9 cellular contexts compared by ENCODE assay signal in the genomic region with DNA sequence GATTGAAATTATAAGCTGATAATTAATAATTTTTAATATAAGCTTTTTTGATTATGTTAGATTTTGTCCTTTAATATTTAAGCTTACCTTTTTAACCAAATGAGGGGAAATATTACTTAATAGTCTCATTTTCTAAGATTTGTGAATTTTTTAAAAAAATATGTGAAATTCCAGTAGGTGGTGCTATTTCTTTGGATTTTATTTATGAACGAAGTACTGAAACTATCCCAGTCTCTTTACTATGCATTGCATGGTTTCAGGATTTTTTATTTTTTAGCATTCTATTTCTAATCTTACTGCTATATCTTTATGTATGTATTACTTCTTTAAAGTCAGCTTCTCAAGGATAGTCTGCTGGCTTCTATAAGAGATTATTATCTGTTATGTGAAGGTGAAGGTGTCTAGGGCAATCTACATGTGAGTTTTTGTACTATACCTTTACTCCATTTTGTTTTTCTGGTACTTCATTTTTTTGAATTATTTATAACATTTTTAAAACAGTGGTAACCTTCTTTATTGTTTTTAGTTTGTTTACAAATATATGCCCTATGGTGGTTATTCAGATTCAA.
DNase-seq lines count a peak whose midpoint lies in the region; ATAC-seq and TF ChIP-seq lines count a peak whose summit lies in the region.
"Had no signal": no experiment of that assay in that cellular context is flagged by ENCODE, and none has a peak within 500 bp of the region (broad histone marks: within the 10 kb centered on the region; RNA-seq: fewer than 3 reads in every experiment).

No MANE protein-coding gene starts in this region.

- no peak overlapping the region for H3K27ac Mint-ChIP-seq in activated T-cell treated with anti-CD3 and anti-CD28 coated beads, Interleukin-2, amount 50 U/mL, for 24 hours

- TF ChIP-seq CTCF in left ventricle myocardium inferior (IDR thresholded peaks at IDR 0.05; ENCODE audit: borderline replicate concordance) (peak; percentile 40), PC-3 (conservative IDR thresholded peaks at IDR 0.05; ENCODE audit: low read depth, low read length) (peak; percentile 49), fibroblast of pulmonary artery (IDR thresholded peaks at IDR 0.05; ENCODE audit: low read length, missing control alignments) (peak; percentile 41)

- ATAC-seq in right cardiac atrium (no peak), PC-3 (no peak), GM21528 (IDR thresholded peaks at IDR 0.05; ENCODE audit: low FRiP score, unreplicated experiment) (no peak), GM21737 (IDR thresholded peaks at IDR 0.05; ENCODE audit: unreplicated experiment) (no peak)

- POLR2A ChIA-PET in PC-3 (lab: Charles Lee; ENCODE audit: unreplicated experiment) = no interaction called here

- WGBS in right cardiac atrium = 2% methylated on average over 1 of the region's 1 CpG

- no peaks in the 10 kb centered on the region for H3K36me3 Mint-ChIP-seq in activated T-cell treated with anti-CD3 and anti-CD28 coated beads, Interleukin-2, amount 50 U/mL, for 24 hours (ENCODE audit: low read depth)

- H3K27me3 ChIP-seq in left ventricle myocardium inferior (ENCODE audit: low read depth) (no peaks in the 10 kb centered on the region), right cardiac atrium (ENCODE audit: control insufficient read depth, insufficient read depth) (no peaks in the 10 kb centered on the region), PC-3 (ENCODE audit: low read length) (no peaks in the 10 kb centered on the region)

- no peaks in the 10 kb centered on the region for H3K4me1 Mint-ChIP-seq in activated T-cell treated with anti-CD3 and anti-CD28 coated beads, Interleukin-2, amount 50 U/mL, for 24 hours (ENCODE audit: low read depth)

- no peaks in the 10 kb centered on the region for H3K79me2 ChIP-seq in PC-3 (ENCODE audit: low read length)

- no peak overlapping the region for H2AFZ ChIP-seq in PC-3 (ENCODE audit: low read length)

- BruUV-seq in PC-3 (replicated peaks; lab: Mats Ljungman, UMichigan) = no TSS peak

- intact Hi-C loops in left ventricle myocardium inferior (cut with micrococcal nuclease) = no loop called here
- intact Hi-C loops in right cardiac atrium (cut with DNase I) = no loop called here
- intact Hi-C loops in PC-3 (cut with micrococcal nuclease) = no loop called here

- DNase-seq in left ventricle myocardium inferior (no peak), right cardiac atrium (no peak), PC-3 (peak; percentile 28), fibroblast of pulmonary artery (ENCODE audit: low read depth) (peak; percentile 19), GDM1 (lab: John Stamatoyannopoulos, UW) (no peak)
- DNase-seq in activated T-cell treated with anti-CD3 and anti-CD28 coated beads, Interleukin-2, amount 50 U/mL, for 24 hours = no peak
- DNase-seq: NCI-H1092 had no signal

- no peaks in the 10 kb centered on the region for H3K9me2 ChIP-seq in PC-3 (replicated peaks; ENCODE audit: low read length)

- H3K27ac ChIP-seq in left ventricle myocardium inferior (replicated peaks) (no peak overlapping the region), right cardiac atrium (ENCODE audit: low read length) (no peak overlapping the region), PC-3 (ENCODE audit: low read length) (no peak overlapping the region)

- H3K4me3 ChIP-seq in left ventricle myocardium inferior (no peak overlapping the region), right cardiac atrium (ENCODE audit: low read length) (no peak overlapping the region), PC-3 (ENCODE audit: low read length) (no peak overlapping the region), fibroblast of pulmonary artery (replicated peaks; ENCODE audit: low read depth, low read length) (no peak overlapping the region)

- CTCF ChIA-PET in PC-3 (lab: Charles Lee) = no interaction called here

- H3K36me3 ChIP-seq in left ventricle myocardium inferior (no peaks in the 10 kb centered on the region), PC-3 (ENCODE audit: low read depth, low read length) (no peaks in the 10 kb centered on the region; the same call in 1 of the 2 replicates)

- H3K4me3 Mint-ChIP-seq in activated T-cell treated with anti-CD3 and anti-CD28 coated beads, Interleukin-2, amount 50 U/mL, for 24 hours = no peak overlapping the region

- H3F3A ChIP-seq in PC-3 (ENCODE audit: low read length, unreplicated experiment) = no peaks in the 10 kb centered on the region

- H3K9me3 ChIP-seq in left ventricle myocardium inferior (replicated peaks) (no peaks in the 10 kb centered on the region), right cardiac atrium (ENCODE audit: control insufficient read depth, low read length) (no peaks in the 10 kb centered on the region), PC-3 (ENCODE audit: low read length) (no peaks in the 10 kb centered on the region)

- no peaks in the 10 kb centered on the region for H4K20me1 ChIP-seq in PC-3 (ENCODE audit: low read length)

- no peak overlapping the region for H3K4me2 ChIP-seq in PC-3 (ENCODE audit: low read length)

- H3K9ac ChIP-seq in PC-3 (ENCODE audit: low read length) = no peak overlapping the region

- H3K27me3 Mint-ChIP-seq in activated T-cell treated with anti-CD3 and anti-CD28 coated beads, Interleukin-2, amount 50 U/mL, for 24 hours = peaks cover 6% of the 10 kb centered on the region

- H3K4me1 ChIP-seq in left ventricle myocardium inferior = no peaks in the 10 kb centered on the region
- H3K4me1 ChIP-seq in right cardiac atrium (ENCODE audit: control insufficient read depth, insufficient read depth, low read length) = no peaks in the 10 kb centered on the region
- no peaks in the 10 kb centered on the region for H3K4me1 ChIP-seq in PC-3 (ENCODE audit: insufficient read depth, low read length)

- no peaks in the 10 kb centered on the region for H3K9me3 Mint-ChIP-seq in activated T-cell treated with anti-CD3 and anti-CD28 coated beads, Interleukin-2, amount 50 U/mL, for 24 hours

Comparison
In these comparisons a context has a peak if more than half of its experiments do, and no peak if none do; other contexts are left out.
1. DNase-seq: peak in PC-3 (single experiment) and fibroblast of pulmonary artery (single experiment); none in left ventricle myocardium inferior (single experiment), right cardiac atrium (0 of 3), activated T-cell treated with anti-CD3 and anti-CD28 coated beads, Interleukin-2, amount 50 U/mL, for 24 hours (single experiment) and GDM1 (single experiment).
2. Peak in every context shown above with its lines, with median percentiles within 50 percentile points of each other: CTCF ChIP-seq.